Comparison of ENCODE assay signal across 1 cellular context in the genomic region with DNA sequence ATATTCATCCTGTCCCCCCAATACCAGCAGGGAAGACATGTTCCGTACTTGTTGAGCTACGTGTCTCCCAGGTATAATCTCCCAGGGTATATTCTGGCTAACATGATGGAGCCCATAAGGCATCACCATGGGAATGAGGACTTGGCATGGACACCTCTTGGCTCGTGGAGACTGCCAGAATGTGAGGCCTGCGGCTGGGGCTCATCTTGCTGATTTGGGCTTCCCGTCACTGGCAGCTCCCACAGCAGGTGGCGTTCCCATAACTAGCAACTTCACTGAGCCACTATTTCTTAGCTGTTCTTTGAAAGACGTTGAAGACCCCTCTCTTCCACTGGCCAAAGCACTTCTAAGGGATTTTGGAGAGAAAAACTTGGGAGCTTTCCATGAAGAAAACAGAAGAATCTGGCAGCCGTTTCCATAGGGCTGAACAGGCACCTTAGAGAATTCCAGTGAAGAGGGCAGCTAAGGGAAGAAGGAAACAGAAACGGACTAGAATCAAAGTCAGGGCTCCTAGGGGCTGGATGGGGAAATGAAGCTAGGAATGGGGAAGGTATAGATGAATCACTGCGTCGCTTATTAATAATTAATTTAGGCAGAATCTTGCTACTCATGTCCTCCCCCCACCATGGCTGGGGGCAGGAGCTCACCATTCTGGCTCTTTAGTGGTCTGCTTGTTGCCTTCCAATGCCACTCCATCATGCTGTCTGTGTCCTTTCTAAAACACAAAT.
TF ChIP-seq lines count a peak whose summit lies in the region.

No MANE protein-coding gene starts in this region.

TF ChIP-seq in SK-N-SH, 30 proteins besides CTCF, POLR2A, EP300 and RAD21:
- no peak for TF ChIP-seq TAF1 (IDR thresholded peaks at IDR 0.05; ENCODE audit: borderline replicate concordance, low read depth, low read length)
- TF ChIP-seq CHD2 (IDR thresholded peaks at IDR 0.05; ENCODE audit: low read length, partially characterized antibody), result no peak
- no peak for TF ChIP-seq RFX5 (IDR thresholded peaks at IDR 0.05; ENCODE audit: low read length)
- TF ChIP-seq, protein P1, sequence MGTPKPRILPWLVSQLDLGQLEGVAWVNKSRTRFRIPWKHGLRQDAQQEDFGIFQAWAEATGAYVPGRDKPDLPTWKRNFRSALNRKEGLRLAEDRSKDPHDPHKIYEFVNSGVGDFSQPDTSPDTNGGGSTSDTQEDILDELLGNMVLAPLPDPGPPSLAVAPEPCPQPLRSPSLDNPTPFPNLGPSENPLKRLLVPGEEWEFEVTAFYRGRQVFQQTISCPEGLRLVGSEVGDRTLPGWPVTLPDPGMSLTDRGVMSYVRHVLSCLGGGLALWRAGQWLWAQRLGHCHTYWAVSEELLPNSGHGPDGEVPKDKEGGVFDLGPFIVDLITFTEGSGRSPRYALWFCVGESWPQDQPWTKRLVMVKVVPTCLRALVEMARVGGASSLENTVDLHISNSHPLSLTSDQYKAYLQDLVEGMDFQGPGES (IDR thresholded peaks at IDR 0.05; ENCODE audit: low read depth, low read length), result no peak
- TF ChIP-seq, protein P2, sequence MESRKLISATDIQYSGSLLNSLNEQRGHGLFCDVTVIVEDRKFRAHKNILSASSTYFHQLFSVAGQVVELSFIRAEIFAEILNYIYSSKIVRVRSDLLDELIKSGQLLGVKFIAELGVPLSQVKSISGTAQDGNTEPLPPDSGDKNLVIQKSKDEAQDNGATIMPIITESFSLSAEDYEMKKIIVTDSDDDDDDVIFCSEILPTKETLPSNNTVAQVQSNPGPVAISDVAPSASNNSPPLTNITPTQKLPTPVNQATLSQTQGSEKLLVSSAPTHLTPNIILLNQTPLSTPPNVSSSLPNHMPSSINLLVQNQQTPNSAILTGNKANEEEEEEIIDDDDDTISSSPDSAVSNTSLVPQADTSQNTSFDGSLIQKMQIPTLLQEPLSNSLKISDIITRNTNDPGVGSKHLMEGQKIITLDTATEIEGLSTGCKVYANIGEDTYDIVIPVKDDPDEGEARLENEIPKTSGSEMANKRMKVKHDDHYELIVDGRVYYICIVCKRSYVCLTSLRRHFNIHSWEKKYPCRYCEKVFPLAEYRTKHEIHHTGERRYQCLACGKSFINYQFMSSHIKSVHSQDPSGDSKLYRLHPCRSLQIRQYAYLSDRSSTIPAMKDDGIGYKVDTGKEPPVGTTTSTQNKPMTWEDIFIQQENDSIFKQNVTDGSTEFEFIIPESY (IDR thresholded peaks at IDR 0.05; ENCODE audit: borderline replicate concordance, low read depth), result no peak
- no peak for TF ChIP-seq FOXJ3 (CRISPR knock-in tag; IDR thresholded peaks at IDR 0.05)
- no peak for TF ChIP-seq GATA2 (CRISPR knock-in tag; IDR thresholded peaks at IDR 0.05)
- no peak for TF ChIP-seq POLR2AphosphoS5 (IDR thresholded peaks at IDR 0.05; ENCODE audit: low read depth, low read length)
- TF ChIP-seq, protein P3, sequence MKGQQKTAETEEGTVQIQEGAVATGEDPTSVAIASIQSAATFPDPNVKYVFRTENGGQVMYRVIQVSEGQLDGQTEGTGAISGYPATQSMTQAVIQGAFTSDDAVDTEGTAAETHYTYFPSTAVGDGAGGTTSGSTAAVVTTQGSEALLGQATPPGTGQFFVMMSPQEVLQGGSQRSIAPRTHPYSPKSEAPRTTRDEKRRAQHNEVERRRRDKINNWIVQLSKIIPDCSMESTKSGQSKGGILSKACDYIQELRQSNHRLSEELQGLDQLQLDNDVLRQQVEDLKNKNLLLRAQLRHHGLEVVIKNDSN (IDR thresholded peaks at IDR 0.05; ENCODE audit: borderline replicate concordance, low read depth), result no peak
- TF ChIP-seq GABPA (IDR thresholded peaks at IDR 0.05; ENCODE audit: low read depth), result no peak
- TF ChIP-seq YY1 (IDR thresholded peaks at IDR 0.05; ENCODE audit: low read depth), result no peak
- TF ChIP-seq SMC3 (IDR thresholded peaks at IDR 0.05; ENCODE audit: low read depth, low read length), result no peak
- TF ChIP-seq, protein P4, sequence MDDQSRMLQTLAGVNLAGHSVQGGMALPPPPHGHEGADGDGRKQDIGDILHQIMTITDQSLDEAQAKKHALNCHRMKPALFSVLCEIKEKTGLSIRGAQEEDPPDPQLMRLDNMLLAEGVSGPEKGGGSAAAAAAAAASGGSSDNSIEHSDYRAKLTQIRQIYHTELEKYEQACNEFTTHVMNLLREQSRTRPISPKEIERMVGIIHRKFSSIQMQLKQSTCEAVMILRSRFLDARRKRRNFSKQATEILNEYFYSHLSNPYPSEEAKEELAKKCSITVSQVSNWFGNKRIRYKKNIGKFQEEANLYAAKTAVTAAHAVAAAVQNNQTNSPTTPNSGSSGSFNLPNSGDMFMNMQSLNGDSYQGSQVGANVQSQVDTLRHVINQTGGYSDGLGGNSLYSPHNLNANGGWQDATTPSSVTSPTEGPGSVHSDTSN (IDR thresholded peaks at IDR 0.05), result no peak
- no peak for TF ChIP-seq NRF1 (IDR thresholded peaks at IDR 0.05; ENCODE audit: low read depth, low read length)
- TF ChIP-seq, protein P5, sequence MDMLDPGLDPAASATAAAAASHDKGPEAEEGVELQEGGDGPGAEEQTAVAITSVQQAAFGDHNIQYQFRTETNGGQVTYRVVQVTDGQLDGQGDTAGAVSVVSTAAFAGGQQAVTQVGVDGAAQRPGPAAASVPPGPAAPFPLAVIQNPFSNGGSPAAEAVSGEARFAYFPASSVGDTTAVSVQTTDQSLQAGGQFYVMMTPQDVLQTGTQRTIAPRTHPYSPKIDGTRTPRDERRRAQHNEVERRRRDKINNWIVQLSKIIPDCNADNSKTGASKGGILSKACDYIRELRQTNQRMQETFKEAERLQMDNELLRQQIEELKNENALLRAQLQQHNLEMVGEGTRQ (IDR thresholded peaks at IDR 0.05; ENCODE audit: borderline replicate concordance, low read depth, low read length), result no peak
- TF ChIP-seq FOXM1 (IDR thresholded peaks at IDR 0.05; ENCODE audit: low read depth), result no peak
- TF ChIP-seq EZH2phosphoT487 (IDR thresholded peaks at IDR 0.05; ENCODE audit: borderline replicate concordance, low read depth), result no peak
- no peak for TF ChIP-seq FOSL2 (IDR thresholded peaks at IDR 0.05; ENCODE audit: borderline replicate concordance, low read depth)
- TF ChIP-seq NFIC (IDR thresholded peaks at IDR 0.05; ENCODE audit: borderline replicate concordance), result no peak
- no peak for TF ChIP-seq MEF2A (IDR thresholded peaks at IDR 0.05; ENCODE audit: borderline replicate concordance, low read depth)
